Comparison of ENCODE assay signal across 12 cellular contexts in genomic region chr1:221823149-221823548, GRCh38.
DNase-seq lines count a peak whose midpoint lies in the region; ATAC-seq and TF ChIP-seq lines count a peak whose summit lies in the region.
"Had no signal": no experiment of that assay in that cellular context is flagged by ENCODE, and none has a peak within 500 bp of the region (broad histone marks: within the 10 kb centered on the region; RNA-seq: fewer than 3 reads in every experiment).

No MANE protein-coding gene starts in this region.

- in situ Hi-C loops in brain microvascular endothelial cell (cut with HindIII; ENCODE audit: low pct_ligation_motif_present, low sequenced_read_pairs) = no loop called here

- H3K27me3 Mint-ChIP-seq in activated CD4-positive, alpha-beta memory T cell treated with anti-CD3 and anti-CD28 coated beads for 36 hours = no peaks in the 10 kb centered on the region
- no peaks in the 10 kb centered on the region for H3K27me3 Mint-ChIP-seq in activated CD4-positive, alpha-beta memory T cell treated with anti-CD3 and anti-CD28 coated beads, Interleukin-2, amount 10 ng/mL, durations not matched to agents 7 days and 5 days
- H3K27me3 Mint-ChIP-seq in stimulated activated naive B cell treated with anti-CD40 and anti-IgM and Interleukin-4, amounts not matched to agents 10 μg/mL and 1 μg/mL and 100 μg/mL, for 72 hours = no peaks in the 10 kb centered on the region
- H3K27me3 Mint-ChIP-seq: activated CD8-positive, alpha-beta memory T cell treated with anti-CD3 and anti-CD28 coated beads, Interleukin-2, amount 10 ng/mL, durations not matched to agents 7 days and 5 days had no signal

- DNase-seq in activated CD4-positive, alpha-beta memory T cell treated with anti-CD3 and anti-CD28 coated beads for 36 hours = peak; percentile 36
- no peak for DNase-seq in activated CD4-positive, alpha-beta memory T cell treated with anti-CD3 and anti-CD28 coated beads, Interleukin-2, amount 10 ng/mL, durations not matched to agents 7 days and 5 days
- no peak for DNase-seq in stimulated activated naive B cell treated with anti-CD40 and anti-IgM and Interleukin-4, amounts not matched to agents 10 μg/mL and 1 μg/mL and 100 μg/mL, for 72 hours
- DNase-seq in brain microvascular endothelial cell = no peak
- DNase-seq in OCI-M2 (lab: John Stamatoyannopoulos, UW; ENCODE audit: unreplicated experiment) = no peak
- no peak for DNase-seq in NOMO-1 (lab: John Stamatoyannopoulos, UW; ENCODE audit: unreplicated experiment in 2 of 2)
- DNase-seq: activated CD8-positive, alpha-beta memory T cell treated with anti-CD3 and anti-CD28 coated beads, Interleukin-2, amount 10 ng/mL, durations not matched to agents 7 days and 5 days; NCI-H1436 treated with DMSO at 0.1 percent for 48 hours; T-helper 9 cell; upper lobe of left lung had no signal

- POLR2A ChIA-PET in activated CD4-positive, alpha-beta memory T cell treated with anti-CD3 and anti-CD28 coated beads for 36 hours (lab: Charles Lee) = interaction anchor here (0.7 kb wide), 1 partner anchor 81 kb away, joined by 3 read pairs; the partner anchor contains the start of gene DUSP10
- POLR2A ChIA-PET in activated CD4-positive, alpha-beta memory T cell treated with anti-CD3 and anti-CD28 coated beads, Interleukin-2, amount 10 ng/mL, durations not matched to agents 7 days and 5 days (lab: Charles Lee) = no interaction called here

- H3K36me3 Mint-ChIP-seq in activated CD4-positive, alpha-beta memory T cell treated with anti-CD3 and anti-CD28 coated beads for 36 hours = no peaks in the 10 kb centered on the region
- peaks cover 6% of the 10 kb centered on the region for H3K36me3 Mint-ChIP-seq in activated CD4-positive, alpha-beta memory T cell treated with anti-CD3 and anti-CD28 coated beads, Interleukin-2, amount 10 ng/mL, durations not matched to agents 7 days and 5 days (ENCODE audit: low read depth)
- peaks cover 0 to 3% of the 10 kb centered on the region in 2 donors for H3K36me3 Mint-ChIP-seq in stimulated activated naive B cell treated with anti-CD40 and anti-IgM and Interleukin-4, amounts not matched to agents 10 μg/mL and 1 μg/mL and 100 μg/mL, for 72 hours

- no peak overlapping the region for H3K4me3 Mint-ChIP-seq in activated CD4-positive, alpha-beta memory T cell treated with anti-CD3 and anti-CD28 coated beads for 36 hours
- H3K4me3 Mint-ChIP-seq in activated CD4-positive, alpha-beta memory T cell treated with anti-CD3 and anti-CD28 coated beads, Interleukin-2, amount 10 ng/mL, durations not matched to agents 7 days and 5 days = no peak overlapping the region
- no peak overlapping the region for H3K4me3 Mint-ChIP-seq in stimulated activated naive B cell treated with anti-CD40 and anti-IgM and Interleukin-4, amounts not matched to agents 10 μg/mL and 1 μg/mL and 100 μg/mL, for 72 hours
- H3K4me3 Mint-ChIP-seq: activated CD8-positive, alpha-beta memory T cell treated with anti-CD3 and anti-CD28 coated beads, Interleukin-2, amount 10 ng/mL, durations not matched to agents 7 days and 5 days had no signal

- TF ChIP-seq CTCF in brain microvascular endothelial cell (IDR thresholded peaks at IDR 0.05; ENCODE audit: low read depth, low read length, missing control alignments) = no peak

- H3K9me3 Mint-ChIP-seq in activated CD4-positive, alpha-beta memory T cell treated with anti-CD3 and anti-CD28 coated beads for 36 hours = no peaks in the 10 kb centered on the region
- no peaks in the 10 kb centered on the region for H3K9me3 Mint-ChIP-seq in activated CD4-positive, alpha-beta memory T cell treated with anti-CD3 and anti-CD28 coated beads, Interleukin-2, amount 10 ng/mL, durations not matched to agents 7 days and 5 days
- H3K9me3 Mint-ChIP-seq in stimulated activated naive B cell treated with anti-CD40 and anti-IgM and Interleukin-4, amounts not matched to agents 10 μg/mL and 1 μg/mL and 100 μg/mL, for 72 hours = peaks cover 5 to 8% of the 10 kb centered on the region in 2 donors

- intact Hi-C loops in activated CD4-positive, alpha-beta memory T cell treated with anti-CD3 and anti-CD28 coated beads for 36 hours (cut with micrococcal nuclease) = no loop called here

- H3K27ac ChIP-seq in brain microvascular endothelial cell = no peak overlapping the region
- H3K27ac ChIP-seq: upper lobe of left lung had no signal

- ATAC-seq in GM21825 (IDR thresholded peaks at IDR 0.05; ENCODE audit: unreplicated experiment) = peak; percentile 78
- ATAC-seq in HG03196 (IDR thresholded peaks at IDR 0.05; ENCODE audit: unreplicated experiment) = peak; percentile 67
- ATAC-seq in stimulated activated naive B cell treated with anti-CD40 and anti-IgM and Interleukin-4, amounts not matched to agents 10 μg/mL and 1 μg/mL and 100 μg/mL, for 72 hours (replicated peaks) = peak; percentile 63 to 72
- ATAC-seq: activated CD8-positive, alpha-beta memory T cell treated with anti-CD3 and anti-CD28 coated beads, Interleukin-2, amount 10 ng/mL, durations not matched to agents 7 days and 5 days had no signal

- CTCF ChIA-PET in activated CD4-positive, alpha-beta memory T cell treated with anti-CD3 and anti-CD28 coated beads for 36 hours (lab: Charles Lee) = no interaction called here
- CTCF ChIA-PET in activated CD4-positive, alpha-beta memory T cell treated with anti-CD3 and anti-CD28 coated beads, Interleukin-2, amount 10 ng/mL, durations not matched to agents 7 days and 5 days (lab: Charles Lee) = no interaction called here

- peak overlapping the region; percentile 18 for H3K27ac Mint-ChIP-seq in activated CD4-positive, alpha-beta memory T cell treated with anti-CD3 and anti-CD28 coated beads for 36 hours
- H3K27ac Mint-ChIP-seq in activated CD4-positive, alpha-beta memory T cell treated with anti-CD3 and anti-CD28 coated beads, Interleukin-2, amount 10 ng/mL, durations not matched to agents 7 days and 5 days = no peak overlapping the region
- H3K27ac Mint-ChIP-seq in stimulated activated naive B cell treated with anti-CD40 and anti-IgM and Interleukin-4, amounts not matched to agents 10 μg/mL and 1 μg/mL and 100 μg/mL, for 72 hours = no peak overlapping the region
- H3K27ac Mint-ChIP-seq: activated CD8-positive, alpha-beta memory T cell treated with anti-CD3 and anti-CD28 coated beads, Interleukin-2, amount 10 ng/mL, durations not matched to agents 7 days and 5 days had no signal

- H3K27me3 ChIP-seq in brain microvascular endothelial cell (replicated peaks) = no peaks in the 10 kb centered on the region
- H3K27me3 ChIP-seq: upper lobe of left lung had no signal

- peaks cover 46% of the 10 kb centered on the region for H3K4me1 Mint-ChIP-seq in activated CD4-positive, alpha-beta memory T cell treated with anti-CD3 and anti-CD28 coated beads for 36 hours (ENCODE audit: low read depth)
- peaks cover 55% of the 10 kb centered on the region for H3K4me1 Mint-ChIP-seq in activated CD4-positive, alpha-beta memory T cell treated with anti-CD3 and anti-CD28 coated beads, Interleukin-2, amount 10 ng/mL, durations not matched to agents 7 days and 5 days
- peaks cover 31 to 63% of the 10 kb centered on the region in 2 donors for H3K4me1 Mint-ChIP-seq in stimulated activated naive B cell treated with anti-CD40 and anti-IgM and Interleukin-4, amounts not matched to agents 10 μg/mL and 1 μg/mL and 100 μg/mL, for 72 hours

- H3K4me3 ChIP-seq in brain microvascular endothelial cell (ENCODE audit: low read depth, low read length) = no peak overlapping the region
- H3K4me3 ChIP-seq: upper lobe of left lung had no signal

- no peaks in the 10 kb centered on the region for H3K36me3 ChIP-seq in brain microvascular endothelial cell (replicated peaks)
- H3K36me3 ChIP-seq: upper lobe of left lung had no signal
